21 cellular contexts compared by ENCODE assay signal in the genomic region with DNA sequence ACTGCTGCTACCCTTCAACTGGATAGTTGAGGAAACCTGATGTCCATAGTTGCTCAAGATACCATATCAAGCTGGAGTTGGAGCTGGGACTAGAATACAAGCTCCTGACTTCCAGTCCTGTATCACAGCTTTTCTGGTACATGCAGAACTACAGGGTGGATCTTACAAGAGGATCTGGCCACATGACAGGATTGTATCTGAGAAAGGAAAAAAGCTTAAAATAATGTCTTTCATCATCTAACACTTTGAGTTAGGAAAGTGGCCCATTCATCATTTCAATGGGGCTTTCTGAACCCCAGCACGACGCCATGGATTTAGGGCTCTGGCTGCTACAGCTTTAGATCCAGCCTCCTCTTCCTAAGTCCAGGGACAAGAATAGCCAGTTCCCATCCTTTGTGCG. TPM values are rescaled to one million over a fixed set of nuclear protein-coding genes. Genes with fewer than 3 reads are reported as not detected.
DNase-seq lines count a peak whose midpoint lies in the region; ATAC-seq and TF ChIP-seq lines count a peak whose summit lies in the region.
"Had no signal": no experiment of that assay in that cellular context is flagged by ENCODE, and none has a peak within 500 bp of the region (broad histone marks: within the 10 kb centered on the region; RNA-seq: fewer than 3 reads in every experiment).

No MANE protein-coding gene starts in this region.

- H3K36me3 ChIP-seq in CD4-positive, alpha-beta memory T cell (ENCODE audit: insufficient read depth, low read length), result no peaks in the 10 kb centered on the region
- H3K36me3 ChIP-seq: colonic mucosa, SJCRH30, suprapubic skin, vagina, WERI-Rb-1 had no signal

- peaks cover 48% of the 10 kb centered on the region for H3K4me1 Mint-ChIP-seq in activated CD8-positive, alpha-beta T cell treated with anti-CD3 and anti-CD28 coated beads for 36 hours (ENCODE audit: low read depth)
- H3K4me1 Mint-ChIP-seq in activated CD8-positive, alpha-beta T cell treated with anti-CD3 and anti-CD28 coated beads, Interleukin-2, amount 10 ng/mL, durations not matched to agents 7 days and 5 days (ENCODE audit: low read depth), result peaks cover 63% of the 10 kb centered on the region
- peaks cover 36 to 81% (median 50%) of the 10 kb centered on the region in 4 donors for H3K4me1 Mint-ChIP-seq in CD4-positive, alpha-beta memory T cell
- peaks cover 56% of the 10 kb centered on the region for H3K4me1 Mint-ChIP-seq in activated naive CD8-positive, alpha-beta T cell treated with anti-CD3 and anti-CD28 coated beads for 36 hours
- H3K4me1 Mint-ChIP-seq in naive thymus-derived CD8-positive, alpha-beta T cell, result peaks cover 27 to 69% (median 64%) of the 10 kb centered on the region in 4 donors
- H3K4me1 Mint-ChIP-seq in MCF 10A (ENCODE audit: insufficient read depth, unreplicated experiment), result no peaks in the 10 kb centered on the region

- no peak overlapping the region for H3K4me3 ChIP-seq in CD4-positive, alpha-beta memory T cell (ENCODE audit: low read length in 2 of 2)
- H3K4me3 ChIP-seq: colonic mucosa, SJCRH30, suprapubic skin, vagina had no signal

- no peaks in the 10 kb centered on the region for H3K27me3 ChIP-seq in CD4-positive, alpha-beta memory T cell (ENCODE audit: insufficient read depth, low read length)
- H3K27me3 ChIP-seq: colonic mucosa, SJCRH30, suprapubic skin, vagina had no signal

- CTCF ChIA-PET in activated CD8-positive, alpha-beta T cell treated with anti-CD3 and anti-CD28 coated beads for 36 hours (lab: Charles Lee), result interaction anchor here (0.9 to 24.5 kb wide), 8 partner anchors 9 to 110 kb away, joined by 3 to 583 read pairs (median 10); a partner anchor contains a TSS
- CTCF ChIA-PET in activated CD8-positive, alpha-beta T cell treated with anti-CD3 and anti-CD28 coated beads, Interleukin-2, amount 10 ng/mL, durations not matched to agents 7 days and 5 days (lab: Charles Lee), result interaction anchor here (0.6 to 23.3 kb wide), 9 partner anchors 10 to 894 kb away, joined by 3 to 728 read pairs (median 4); a partner anchor contains a TSS
- CTCF ChIA-PET in CD4-positive, alpha-beta memory T cell (lab: Charles Lee; ENCODE audit: partially characterized antibody), result interaction anchor here (1.0 to 14.9 kb wide), 9 partner anchors 11 to 92 kb away, joined by 3 to 226 read pairs (median 6); a partner anchor contains a TSS
- CTCF ChIA-PET in MCF 10A (lab: Yijun Ruan, JAX), result interaction anchor here (0.6 to 17.3 kb wide), 14 partner anchors 11 to 1127 kb away, joined by 3 to 281 read pairs (median 5); a partner anchor contains a TSS

- H3K9me3 ChIP-seq in CD4-positive, alpha-beta memory T cell (ENCODE audit: control insufficient read depth in 1 of 2, low read length in 2 of 2), result no peaks in the 10 kb centered on the region
- H3K9me3 ChIP-seq: colonic mucosa, SJCRH30, suprapubic skin, vagina had no signal

- POLR2A ChIA-PET in activated CD8-positive, alpha-beta T cell treated with anti-CD3 and anti-CD28 coated beads for 36 hours (lab: Charles Lee), result interaction anchor here (1.2 to 26.8 kb wide), 3 partner anchors 20 to 57 kb away, joined by 3 to 1021 read pairs (median 5); no protein-coding TSS in a partner anchor
- POLR2A ChIA-PET in activated CD8-positive, alpha-beta T cell treated with anti-CD3 and anti-CD28 coated beads, Interleukin-2, amount 10 ng/mL, durations not matched to agents 7 days and 5 days (lab: Charles Lee), result interaction anchor here (2.1 to 11.9 kb wide), 2 partner anchors 9 to 25 kb away, joined by 6 to 276 read pairs; no protein-coding TSS in a partner anchor
- POLR2A ChIA-PET in CD4-positive, alpha-beta memory T cell (lab: Charles Lee; ENCODE audit: partially characterized antibody), result interaction anchor here (3.5 to 21.6 kb wide), 4 partner anchors 9 to 84 kb away, joined by 18 to 786 read pairs (median 102); a partner anchor contains a TSS
- POLR2A ChIA-PET in naive thymus-derived CD8-positive, alpha-beta T cell (lab: Charles Lee), result interaction anchor here (1.3 to 22.9 kb wide), 6 partner anchors 8 to 368 kb away, joined by 3 to 825 read pairs (median 8); a partner anchor contains a TSS
- POLR2A ChIA-PET in MCF 10A (lab: Yijun Ruan, JAX), result interaction anchor here (1.0 kb wide), 1 partner anchor 24 kb away, joined by 3 read pairs; no protein-coding TSS in a partner anchor

- H3K36me3 Mint-ChIP-seq in activated CD8-positive, alpha-beta T cell treated with anti-CD3 and anti-CD28 coated beads for 36 hours (ENCODE audit: low read depth), result peaks cover 19% of the 10 kb centered on the region
- peaks cover 17% of the 10 kb centered on the region for H3K36me3 Mint-ChIP-seq in activated CD8-positive, alpha-beta T cell treated with anti-CD3 and anti-CD28 coated beads, Interleukin-2, amount 10 ng/mL, durations not matched to agents 7 days and 5 days (ENCODE audit: low read depth)
- H3K36me3 Mint-ChIP-seq in CD4-positive, alpha-beta memory T cell, result peaks cover 8 to 20% of the 10 kb centered on the region in 2 donors
- peaks cover 24% of the 10 kb centered on the region for H3K36me3 Mint-ChIP-seq in activated naive CD8-positive, alpha-beta T cell treated with anti-CD3 and anti-CD28 coated beads for 36 hours
- H3K36me3 Mint-ChIP-seq in naive thymus-derived CD8-positive, alpha-beta T cell, result peaks cover 0 to 8% (median 3%) of the 10 kb centered on the region in 3 donors
- no peaks in the 10 kb centered on the region for H3K36me3 Mint-ChIP-seq in MCF 10A (ENCODE audit: insufficient read depth, unreplicated experiment)
- H3K36me3 Mint-ChIP-seq: brain had no signal

- no peak for DNase-seq in activated CD8-positive, alpha-beta T cell treated with anti-CD3 and anti-CD28 coated beads for 36 hours
- no peak for DNase-seq in activated CD8-positive, alpha-beta T cell treated with anti-CD3 and anti-CD28 coated beads, Interleukin-2, amount 10 ng/mL, durations not matched to agents 7 days and 5 days
- DNase-seq in CD4-positive, alpha-beta memory T cell, result no peak
- DNase-seq in activated naive CD8-positive, alpha-beta T cell treated with anti-CD3 and anti-CD28 coated beads for 36 hours, result no peak
- DNase-seq in naive thymus-derived CD8-positive, alpha-beta T cell, result no peak
- no peak for DNase-seq in MCF 10A (ENCODE audit: unreplicated experiment)
- no peak for DNase-seq in stimulated activated CD8-positive, alpha-beta memory T cell treated with anti-CD3 and anti-CD28 coated beads, Interleukin-4, amount 100 ng/mL, for 48 hours
- DNase-seq: C1 segment of cervical spinal cord; colonic mucosa; NCI-H1105 treated with DMSO at 0.1 percent for 48 hours; NCI-H446; SJCRH30; stimulated activated CD4-positive, alpha-beta T cell treated with anti-CD3 and anti-CD28 coated beads, Interleukin-15, amount 100 ng/mL, for 24 hours; WERI-Rb-1 had no signal

- peak overlapping the region; percentile 77 for H3K27ac ChIP-seq in CD4-positive, alpha-beta memory T cell (ENCODE audit: low read depth, low read length)
- H3K27ac ChIP-seq: colonic mucosa, SJCRH30, suprapubic skin, vagina, WERI-Rb-1 had no signal

- ATAC-seq in activated CD8-positive, alpha-beta T cell treated with anti-CD3 and anti-CD28 coated beads for 36 hours, result no peak
- ATAC-seq in activated CD8-positive, alpha-beta T cell treated with anti-CD3 and anti-CD28 coated beads, Interleukin-2, amount 10 ng/mL, durations not matched to agents 7 days and 5 days, result no peak
- ATAC-seq in naive thymus-derived CD8-positive, alpha-beta T cell, result no peak
- no peak for ATAC-seq in GM18502 (IDR thresholded peaks at IDR 0.05; ENCODE audit: poor library complexity, unreplicated experiment)
- ATAC-seq: Panc1, sciatic nerve had no signal

- H3K4me3 Mint-ChIP-seq in activated CD8-positive, alpha-beta T cell treated with anti-CD3 and anti-CD28 coated beads for 36 hours, result no peak overlapping the region
- H3K4me3 Mint-ChIP-seq in activated CD8-positive, alpha-beta T cell treated with anti-CD3 and anti-CD28 coated beads, Interleukin-2, amount 10 ng/mL, durations not matched to agents 7 days and 5 days, result no peak overlapping the region
- peak overlapping the region in 2 of 8 donors; percentile 5 to 27 for H3K4me3 Mint-ChIP-seq in CD4-positive, alpha-beta memory T cell
- no peak overlapping the region for H3K4me3 Mint-ChIP-seq in activated naive CD8-positive, alpha-beta T cell treated with anti-CD3 and anti-CD28 coated beads for 36 hours
- H3K4me3 Mint-ChIP-seq in naive thymus-derived CD8-positive, alpha-beta T cell, result peak overlapping the region in 3 of 10 donors; percentile 30 to 98 (median 41)
- H3K4me3 Mint-ChIP-seq in MCF 10A (ENCODE audit: unreplicated experiment), result no peak overlapping the region
- H3K4me3 Mint-ChIP-seq: brain had no signal

- TF ChIP-seq CTCF in activated CD8-positive, alpha-beta T cell treated with anti-CD3 and anti-CD28 coated beads for 36 hours (IDR thresholded peaks at IDR 0.05), result no peak
- no peak for TF ChIP-seq CTCF in MCF 10A (IDR thresholded peaks at IDR 0.05; ENCODE audit: unreplicated experiment)

- intact Hi-C loops in activated CD8-positive, alpha-beta T cell treated with anti-CD3 and anti-CD28 coated beads for 36 hours (cut with micrococcal nuclease), result no loop called here
- intact Hi-C loops in CD4-positive, alpha-beta memory T cell (cut with micrococcal nuclease), result loop anchor here (10.0 kb wide), 1 partner anchor 1429 kb away; a partner anchor contains a TSS
- intact Hi-C loops in MCF 10A (cut with micrococcal nuclease), result no loop called here

- no peaks in the 10 kb centered on the region for H3K9me3 Mint-ChIP-seq in activated CD8-positive, alpha-beta T cell treated with anti-CD3 and anti-CD28 coated beads for 36 hours
- H3K9me3 Mint-ChIP-seq in activated CD8-positive, alpha-beta T cell treated with anti-CD3 and anti-CD28 coated beads, Interleukin-2, amount 10 ng/mL, durations not matched to agents 7 days and 5 days (ENCODE audit: insufficient read depth), result no peaks in the 10 kb centered on the region
- H3K9me3 Mint-ChIP-seq in CD4-positive, alpha-beta memory T cell, result no peaks in the 10 kb centered on the region
- H3K9me3 Mint-ChIP-seq in activated naive CD8-positive, alpha-beta T cell treated with anti-CD3 and anti-CD28 coated beads for 36 hours, result peaks cover 2% of the 10 kb centered on the region
- no peaks in the 10 kb centered on the region for H3K9me3 Mint-ChIP-seq in naive thymus-derived CD8-positive, alpha-beta T cell
- no peaks in the 10 kb centered on the region for H3K9me3 Mint-ChIP-seq in MCF 10A (ENCODE audit: unreplicated experiment)
- H3K9me3 Mint-ChIP-seq: neural crest cell had no signal

- peak overlapping the region; percentile 97 for H3K27ac Mint-ChIP-seq in activated CD8-positive, alpha-beta T cell treated with anti-CD3 and anti-CD28 coated beads for 36 hours
- H3K27ac Mint-ChIP-seq in activated CD8-positive, alpha-beta T cell treated with anti-CD3 and anti-CD28 coated beads, Interleukin-2, amount 10 ng/mL, durations not matched to agents 7 days and 5 days, result no peak overlapping the region
- peak overlapping the region; percentile 93 to 97 (median 94) for H3K27ac Mint-ChIP-seq in CD4-positive, alpha-beta memory T cell
- peak overlapping the region; percentile 99 for H3K27ac Mint-ChIP-seq in activated naive CD8-positive, alpha-beta T cell treated with anti-CD3 and anti-CD28 coated beads for 36 hours
- peak overlapping the region; percentile 35 to 99 (median 90) for H3K27ac Mint-ChIP-seq in naive thymus-derived CD8-positive, alpha-beta T cell
- no peak overlapping the region for H3K27ac Mint-ChIP-seq in MCF 10A (ENCODE audit: low read depth, unreplicated experiment)
- H3K27ac Mint-ChIP-seq: brain had no signal

- H3K27me3 Mint-ChIP-seq in activated CD8-positive, alpha-beta T cell treated with anti-CD3 and anti-CD28 coated beads for 36 hours, result no peaks in the 10 kb centered on the region
- no peaks in the 10 kb centered on the region for H3K27me3 Mint-ChIP-seq in activated CD8-positive, alpha-beta T cell treated with anti-CD3 and anti-CD28 coated beads, Interleukin-2, amount 10 ng/mL, durations not matched to agents 7 days and 5 days (ENCODE audit: low read depth)
- H3K27me3 Mint-ChIP-seq in CD4-positive, alpha-beta memory T cell, result no peaks in the 10 kb centered on the region
- H3K27me3 Mint-ChIP-seq in activated naive CD8-positive, alpha-beta T cell treated with anti-CD3 and anti-CD28 coated beads for 36 hours, result no peaks in the 10 kb centered on the region
- H3K27me3 Mint-ChIP-seq in naive thymus-derived CD8-positive, alpha-beta T cell, result no peaks in the 10 kb centered on the region
- H3K27me3 Mint-ChIP-seq in MCF 10A (ENCODE audit: insufficient read depth, unreplicated experiment), result no peaks in the 10 kb centered on the region
- H3K27me3 Mint-ChIP-seq: brain had no signal

- H3K4me1 ChIP-seq in CD4-positive, alpha-beta memory T cell (ENCODE audit: insufficient read depth, low read length), result peaks cover 60% of the 10 kb centered on the region
- H3K4me1 ChIP-seq: colonic mucosa had no signal

- no TSS peak for BruUV-seq in MCF 10A (replicated peaks; lab: Mats Ljungman, UMichigan)

RNA-seq across cellular contexts. Expression of a gene that starts 46.9 kb away (rescaled TPM):
- total RNA-seq in activated CD8-positive, alpha-beta T cell treated with anti-CD3 and anti-CD28 coated beads for 36 hours, result 100 to 1,000 TPM; 215 to 218 TPM
- 100 to 1,000 TPM; 192 to 195 TPM for total RNA-seq in activated CD8-positive, alpha-beta T cell treated with anti-CD3 and anti-CD28 coated beads, Interleukin-2, amount 10 ng/mL, durations not matched to agents 7 days and 5 days
- total RNA-seq in CD4-positive, alpha-beta memory T cell, result 100 to 1,000 TPM; 186 to 190 TPM
- polyA plus RNA-seq in CD4-positive, alpha-beta memory T cell, result 100 to 1,000 TPM; 249 to 298 TPM
- total RNA-seq in activated naive CD8-positive, alpha-beta T cell treated with anti-CD3 and anti-CD28 coated beads for 36 hours, result 100 to 1,000 TPM; 223 to 226 TPM
- 100 to 1,000 TPM; 224 to 229 TPM for total RNA-seq in naive thymus-derived CD8-positive, alpha-beta T cell
- 100 to 1,000 TPM; 233 to 358 (median 291) TPM for polyA plus RNA-seq in naive thymus-derived CD8-positive, alpha-beta T cell
- total RNA-seq in MCF 10A (2022), result 8.3 and 9.6 TPM in 2 replicates

RNA-seq across cellular contexts. Expression of a gene that starts 58.1 kb away (rescaled TPM):
- 100 to 1,000 TPM; 100 to 102 TPM for total RNA-seq in activated CD8-positive, alpha-beta T cell treated with anti-CD3 and anti-CD28 coated beads for 36 hours
- 10 to 100 TPM; 41.6 to 45.1 TPM for total RNA-seq in activated CD8-positive, alpha-beta T cell treated with anti-CD3 and anti-CD28 coated beads, Interleukin-2, amount 10 ng/mL, durations not matched to agents 7 days and 5 days
- total RNA-seq in CD4-positive, alpha-beta memory T cell, result 10 to 100 TPM; 53.5 to 54.5 TPM
- polyA plus RNA-seq in CD4-positive, alpha-beta memory T cell, result 10 to 100 TPM; 33.5 to 38.9 TPM
- total RNA-seq in activated naive CD8-positive, alpha-beta T cell treated with anti-CD3 and anti-CD28 coated beads for 36 hours, result 100 to 1,000 TPM; 112 to 113 TPM
- total RNA-seq in naive thymus-derived CD8-positive, alpha-beta T cell, result 10 to 100 TPM; 61.7 to 62.4 TPM
- polyA plus RNA-seq in naive thymus-derived CD8-positive, alpha-beta T cell, result 10 to 100 TPM; 38.9 to 46.0 (median 39.1) TPM
- total RNA-seq in MCF 10A (2022), result 110 and 116 TPM in 2 replicates

Comparison
In these comparisons a context has a peak if more than half of its experiments do, and no peak if none do; other contexts are left out.
1. H3K27ac Mint-ChIP-seq: peak in activated CD8-positive, alpha-beta T cell treated with anti-CD3 and anti-CD28 coated beads for 36 hours (single experiment), CD4-positive, alpha-beta memory T cell (7 of 7), activated naive CD8-positive, alpha-beta T cell treated with anti-CD3 and anti-CD28 coated beads for 36 hours (single experiment) and naive thymus-derived CD8-positive, alpha-beta T cell (10 of 10); none in activated CD8-positive, alpha-beta T cell treated with anti-CD3 and anti-CD28 coated beads, Interleukin-2, amount 10 ng/mL, durations not matched to agents 7 days and 5 days (single experiment) and MCF 10A (single experiment).
2. RNA of a gene that starts 46.9 kb away (total RNA-seq): 224 to 229 TPM in naive thymus-derived CD8-positive, alpha-beta T cell, 223 to 226 TPM in activated naive CD8-positive, alpha-beta T cell treated with anti-CD3 and anti-CD28 coated beads for 36 hours, 215 to 218 TPM in activated CD8-positive, alpha-beta T cell treated with anti-CD3 and anti-CD28 coated beads for 36 hours, 192 to 195 TPM in activated CD8-positive, alpha-beta T cell treated with anti-CD3 and anti-CD28 coated beads, Interleukin-2, amount 10 ng/mL, durations not matched to agents 7 days and 5 days and 186 to 190 TPM in CD4-positive, alpha-beta memory T cell; 8.3 to 9.6 TPM in MCF 10A; every median in the first group is over 10 times any median in the second.